12 cellular contexts compared by ENCODE assay signal in the genomic region with DNA sequence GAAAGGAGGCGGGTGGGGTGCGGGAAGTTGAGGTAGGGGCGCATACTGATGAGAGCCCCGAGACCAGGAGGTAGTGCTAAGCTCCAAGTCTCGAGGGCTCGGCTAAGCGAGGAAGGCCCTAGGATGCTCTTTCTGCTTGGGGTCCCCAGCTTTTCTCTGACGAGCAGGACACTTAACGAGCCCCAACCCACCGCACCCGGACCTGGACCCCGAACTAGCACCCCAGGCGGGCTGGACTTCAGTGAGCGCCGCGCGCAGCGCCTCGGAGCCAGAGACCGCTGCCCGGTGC. TPM values are rescaled to one million over a fixed set of nuclear protein-coding genes. Genes with fewer than 3 reads are reported as not detected.
DNase-seq lines count a peak whose midpoint lies in the region; ATAC-seq, FAIRE-seq and TF ChIP-seq lines count a peak whose summit lies in the region.
"Had no signal": no experiment of that assay in that cellular context is flagged by ENCODE, and none has a peak within 500 bp of the region (broad histone marks: within the 10 kb centered on the region; RNA-seq: fewer than 3 reads in every experiment).

No MANE protein-coding gene starts in this region.

- no peak for FAIRE-seq in RCC 7860 (lab: Jason Lieb, UNC)
- FAIRE-seq: bronchial epithelial cell had no signal

- H3K4me3 ChIP-seq in CD8-positive, alpha-beta memory T cell (ENCODE audit: low read length) = no peak overlapping the region
- no peak overlapping the region for H3K4me3 ChIP-seq in RWPE2 (ENCODE audit: severe bottlenecking)
- peak overlapping the region; percentile 54 for H3K4me3 ChIP-seq in iPS-11a (ENCODE audit: low read depth, low read length)
- H3K4me3 ChIP-seq in skeletal muscle cell (ENCODE audit: low read depth, low read length) = peak overlapping the region; percentile 33

- TF ChIP-seq CTCF in RWPE2 (IDR thresholded peaks at IDR 0.05; ENCODE audit: poor library complexity, severe bottlenecking) = no peak

- no peak overlapping the region for H3K27ac Mint-ChIP-seq in CD8-positive, alpha-beta memory T cell
- H3K27ac Mint-ChIP-seq: type B pancreatic cell had no signal

- no peaks in the 10 kb centered on the region for H3K9me3 Mint-ChIP-seq in CD8-positive, alpha-beta memory T cell
- H3K9me3 Mint-ChIP-seq: type B pancreatic cell had no signal

- H3K27ac ChIP-seq in CD8-positive, alpha-beta memory T cell (ENCODE audit: low read depth, low read length) = no peak overlapping the region
- no peak overlapping the region for H3K27ac ChIP-seq in RWPE2 (ENCODE audit: poor library complexity, severe bottlenecking)

- H3K4me1 Mint-ChIP-seq in CD8-positive, alpha-beta memory T cell = peaks cover 39 to 64% (median 47%) of the 10 kb centered on the region in 3 donors

- H3K9me3 ChIP-seq in CD8-positive, alpha-beta memory T cell (ENCODE audit: low read length) = no peaks in the 10 kb centered on the region
- H3K9me3 ChIP-seq in RWPE2 (ENCODE audit: severe bottlenecking) = no peaks in the 10 kb centered on the region

- H3K36me3 ChIP-seq in CD8-positive, alpha-beta memory T cell (ENCODE audit: insufficient read depth, low read length) = no peaks in the 10 kb centered on the region
- H3K36me3 ChIP-seq in RWPE2 (ENCODE audit: low read depth) = no peaks in the 10 kb centered on the region

- H3K27me3 Mint-ChIP-seq in CD8-positive, alpha-beta memory T cell = peaks cover 34 to 44% of the 10 kb centered on the region in 2 donors

- CTCF ChIA-PET in CD8-positive, alpha-beta memory T cell (lab: Charles Lee) = interaction anchor here (0.8 to 3.8 kb wide), 19 partner anchors 8 to 242 kb away, joined by 3 to 109 read pairs (median 5); partner anchors contain the start of genes PRPH, SPATS2 and TROAP

- POLR2A ChIA-PET in CD8-positive, alpha-beta memory T cell (lab: Charles Lee) = interaction anchor here (0.5 kb wide), 2 partner anchors 21 to 371 kb away, joined by 3 to 5 read pairs; no protein-coding TSS in a partner anchor

- peaks cover 44% of the 10 kb centered on the region for H3K4me1 ChIP-seq in CD8-positive, alpha-beta memory T cell (ENCODE audit: insufficient read depth, low read length)
- H3K4me1 ChIP-seq in RWPE2 (ENCODE audit: insufficient read depth, poor library complexity, severe bottlenecking) = peaks cover 4% of the 10 kb centered on the region

- peak overlapping the region in 6 of 7 donors; percentile 38 to 91 (median 57) for H3K4me3 Mint-ChIP-seq in CD8-positive, alpha-beta memory T cell

- H3K36me3 Mint-ChIP-seq in CD8-positive, alpha-beta memory T cell = no peaks in the 10 kb centered on the region
- H3K36me3 Mint-ChIP-seq: type B pancreatic cell had no signal

- no peak for DNase-seq in CD8-positive, alpha-beta memory T cell
- DNase-seq in RWPE2 (ENCODE audit: low spot score) (peak; percentile 55), skeletal muscle cell (ENCODE audit: low read depth) (no peak), RCC 7860 (ENCODE audit: low spot score) (no peak), DMS53 (lab: John Stamatoyannopoulos, UW) (no peak)
- DNase-seq in activated CD4-positive, CD25-positive, alpha-beta regulatory T cell (lab: John Stamatoyannopoulos, UW) = no peak
- DNase-seq: NCI-H345 had no signal

- H3K27me3 ChIP-seq in CD8-positive, alpha-beta memory T cell (ENCODE audit: insufficient read depth, low read length, poor library complexity, severe bottlenecking) = peaks cover 39% of the 10 kb centered on the region
- peaks cover 48% of the 10 kb centered on the region for H3K27me3 ChIP-seq in RWPE2 (ENCODE audit: insufficient read depth, poor library complexity, severe bottlenecking)

- ATAC-seq in RWPE2 (ENCODE audit: low read depth) (no peak), GM18867 (IDR thresholded peaks at IDR 0.05; ENCODE audit: unreplicated experiment) (no peak)

RNA-seq across cellular contexts. Expression of gene C1QL4, which starts 4.7 kb away (rescaled TPM):
- not detected for total RNA-seq in CD8-positive, alpha-beta memory T cell
- not detected for polyA plus RNA-seq in CD8-positive, alpha-beta memory T cell
- total RNA-seq: bronchial epithelial cell had no signal
- polyA plus RNA-seq: esophagus had no signal

RNA-seq across cellular contexts. Expression of gene DNAJC22, which starts 5.0 kb away (rescaled TPM):
- not detected for total RNA-seq in CD8-positive, alpha-beta memory T cell
- polyA plus RNA-seq in CD8-positive, alpha-beta memory T cell = not detected

RNA-seq across cellular contexts. Expression of gene TROAP, which starts 18.7 kb away (rescaled TPM):
- 10 to 100 TPM; 33.6 to 35.0 TPM for total RNA-seq in CD8-positive, alpha-beta memory T cell
- polyA plus RNA-seq in CD8-positive, alpha-beta memory T cell = 0.79 TPM

RNA-seq across cellular contexts. Expression of gene SPATS2, which starts 25.5 kb away (rescaled TPM):
- total RNA-seq in CD8-positive, alpha-beta memory T cell = 1 to 10 TPM; 9.1 to 9.4 TPM
- polyA plus RNA-seq in CD8-positive, alpha-beta memory T cell = 7.6 TPM

RNA-seq across cellular contexts. Expression of gene PRPH, which starts 46.8 kb away (rescaled TPM):
- total RNA-seq in CD8-positive, alpha-beta memory T cell = not detected
- polyA plus RNA-seq in CD8-positive, alpha-beta memory T cell = not detected

Comparison
In these comparisons a context has a peak if more than half of its experiments do, and no peak if none do; other contexts are left out.
1. H3K4me3 ChIP-seq: peak in iPS-11a (single experiment) and skeletal muscle cell (single experiment); none in CD8-positive, alpha-beta memory T cell (single experiment) and RWPE2 (single experiment).